Comparison of ENCODE assay signal across 8 cellular contexts in genomic region chr5:130323804-130324454, GRCh38.
A peak's percentile ranks its signal among the peaks of the same experiment; 100 is the strongest.
DNase-seq lines count a peak whose midpoint lies in the region; ATAC-seq and TF ChIP-seq lines count a peak whose summit lies in the region.

No MANE protein-coding gene starts in this region.

- H3K36me3 Mint-ChIP-seq in activated T-cell treated with anti-CD3 and anti-CD28 coated beads, Interleukin-2, amount 50 U/mL, for 4 hours (ENCODE audit: insufficient read depth) = no peaks in the 10 kb centered on the region
- H3K36me3 Mint-ChIP-seq in activated CD8-positive, alpha-beta T cell treated with anti-CD3 and anti-CD28 coated beads for 36 hours (ENCODE audit: low read depth) = no peaks in the 10 kb centered on the region

- no peak overlapping the region for H3K4me3 Mint-ChIP-seq in activated T-cell treated with anti-CD3 and anti-CD28 coated beads, Interleukin-2, amount 50 U/mL, for 4 hours
- H3K4me3 Mint-ChIP-seq in activated CD8-positive, alpha-beta T cell treated with anti-CD3 and anti-CD28 coated beads for 36 hours = no peak overlapping the region

- intact Hi-C loops in activated CD8-positive, alpha-beta T cell treated with anti-CD3 and anti-CD28 coated beads for 36 hours (cut with micrococcal nuclease) = no loop called here

- CTCF ChIA-PET in activated CD8-positive, alpha-beta T cell treated with anti-CD3 and anti-CD28 coated beads for 36 hours (lab: Charles Lee) = no interaction called here

- no peaks in the 10 kb centered on the region for H3K4me1 Mint-ChIP-seq in activated T-cell treated with anti-CD3 and anti-CD28 coated beads, Interleukin-2, amount 50 U/mL, for 4 hours (ENCODE audit: low read depth)
- no peaks in the 10 kb centered on the region for H3K4me1 Mint-ChIP-seq in activated CD8-positive, alpha-beta T cell treated with anti-CD3 and anti-CD28 coated beads for 36 hours (ENCODE audit: low read depth)

- POLR2A ChIA-PET in activated CD8-positive, alpha-beta T cell treated with anti-CD3 and anti-CD28 coated beads for 36 hours (lab: Charles Lee) = no interaction called here

- DNase-seq in A172 (ENCODE audit: low spot score) (peak; percentile 60), SIG-M5 treated with dmso at 0.1 percent for 504 hours (lab: John Stamatoyannopoulos, UW; ENCODE audit: unreplicated experiment) (peak; percentile 77), iPS-NIHi7 (ENCODE audit: extremely low spot score) (no peak)
- no peak for DNase-seq in activated T-cell treated with anti-CD3 and anti-CD28 coated beads, Interleukin-2, amount 50 U/mL, for 4 hours
- DNase-seq in activated CD8-positive, alpha-beta T cell treated with anti-CD3 and anti-CD28 coated beads for 36 hours = no peak
- no peak for DNase-seq in central memory CD4-positive, alpha-beta T cell

- no peak for TF ChIP-seq CTCF in activated CD8-positive, alpha-beta T cell treated with anti-CD3 and anti-CD28 coated beads for 36 hours (IDR thresholded peaks at IDR 0.05)

- peak; percentile 99 for ATAC-seq in GM19463 (IDR thresholded peaks at IDR 0.05; ENCODE audit: unreplicated experiment)
- ATAC-seq in HG03159 (IDR thresholded peaks at IDR 0.05; ENCODE audit: unreplicated experiment) = peak; percentile 100
- no peak for ATAC-seq in activated T-cell treated with anti-CD3 and anti-CD28 coated beads, Interleukin-2, amount 50 U/mL, for 4 hours
- ATAC-seq in activated CD8-positive, alpha-beta T cell treated with anti-CD3 and anti-CD28 coated beads for 36 hours = no peak

- H3K9me3 Mint-ChIP-seq in activated T-cell treated with anti-CD3 and anti-CD28 coated beads, Interleukin-2, amount 50 U/mL, for 4 hours = peaks cover 12% of the 10 kb centered on the region
- peaks cover 1% of the 10 kb centered on the region for H3K9me3 Mint-ChIP-seq in activated CD8-positive, alpha-beta T cell treated with anti-CD3 and anti-CD28 coated beads for 36 hours

- H3K27me3 Mint-ChIP-seq in activated T-cell treated with anti-CD3 and anti-CD28 coated beads, Interleukin-2, amount 50 U/mL, for 4 hours (ENCODE audit: low read depth) = no peaks in the 10 kb centered on the region
- no peaks in the 10 kb centered on the region for H3K27me3 Mint-ChIP-seq in activated CD8-positive, alpha-beta T cell treated with anti-CD3 and anti-CD28 coated beads for 36 hours

- no peak overlapping the region for H3K27ac Mint-ChIP-seq in activated CD8-positive, alpha-beta T cell treated with anti-CD3 and anti-CD28 coated beads for 36 hours

Comparison
In these comparisons a context has a peak if more than half of its experiments do, and no peak if none do; other contexts are left out.
1. DNase-seq: peak in A172 (single experiment) and SIG-M5 treated with dmso at 0.1 percent for 504 hours (single experiment); none in activated T-cell treated with anti-CD3 and anti-CD28 coated beads, Interleukin-2, amount 50 U/mL, for 4 hours (single experiment), activated CD8-positive, alpha-beta T cell treated with anti-CD3 and anti-CD28 coated beads for 36 hours (single experiment), iPS-NIHi7 (single experiment) and central memory CD4-positive, alpha-beta T cell (single experiment).
2. ATAC-seq: peak in GM19463 (single experiment) and HG03159 (single experiment); none in activated T-cell treated with anti-CD3 and anti-CD28 coated beads, Interleukin-2, amount 50 U/mL, for 4 hours (0 of 2) and activated CD8-positive, alpha-beta T cell treated with anti-CD3 and anti-CD28 coated beads for 36 hours (single experiment).